Comparison of ENCODE assay signal across 28 cellular contexts in the genomic region with DNA sequence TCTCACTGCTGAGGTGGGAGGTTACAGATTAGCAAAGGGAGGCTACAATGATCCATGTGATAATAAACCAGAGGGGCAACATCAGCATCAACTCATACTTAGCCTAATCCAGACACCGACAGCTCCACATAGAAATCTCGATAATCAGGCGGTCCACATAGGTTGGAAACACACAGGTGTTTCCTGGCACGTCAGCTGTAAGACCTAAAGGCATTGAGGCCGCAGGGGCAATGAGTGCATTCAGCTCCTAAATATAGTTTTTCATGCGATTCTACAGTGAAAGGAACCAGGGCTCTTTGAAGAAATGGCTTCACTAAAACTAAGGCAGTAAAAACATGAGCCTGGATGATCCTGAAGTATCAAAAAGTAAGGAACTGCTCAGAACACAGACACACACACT.
"Had no signal": no experiment of that assay in that cellular context is flagged by ENCODE, and none has a peak within 500 bp of the region (broad histone marks: within the 10 kb centered on the region; RNA-seq: fewer than 3 reads in every experiment).

No MANE protein-coding gene starts in this region.

- ATAC-seq: activated T-cell treated with anti-CD3 and anti-CD28 coated beads, Interleukin-2, amount 50 U/mL, for 72 hours; foreskin keratinocyte; gastrocnemius medialis; heart left ventricle had no signal

- H3K4me1 ChIP-seq: foreskin keratinocyte, gastrocnemius medialis had no signal

- H3K27me3 ChIP-seq: brain microvascular endothelial cell, dorsolateral prefrontal cortex had no signal

- H3K36me3 ChIP-seq: brain microvascular endothelial cell, esophagus muscularis mucosa, gastrocnemius medialis, heart left ventricle had no signal

- H3K4me3 ChIP-seq: coronary artery, dorsolateral prefrontal cortex, esophagus muscularis mucosa, gastrocnemius medialis, heart left ventricle had no signal

- FAIRE-seq: astrocyte, bronchial epithelial cell had no signal

- H3K27ac ChIP-seq: brain microvascular endothelial cell, coronary artery, dorsolateral prefrontal cortex, esophagus muscularis mucosa, foreskin keratinocyte, gastrocnemius medialis, heart left ventricle had no signal

- H3K9me3 ChIP-seq: esophagus muscularis mucosa, gastrocnemius medialis, heart left ventricle had no signal

- DNase-seq: activated CD4-positive, alpha-beta memory T cell treated with anti-CD3 and anti-CD28 coated beads, Interleukin-2, amount 10 ng/mL, durations not matched to agents 7 days and 5 days; activated CD4-positive, alpha-beta T cell treated with anti-CD3 and anti-CD28 coated beads for 1 hour; activated CD4-positive, alpha-beta T cell treated with anti-CD3 and anti-CD28 coated beads for 4 hours; activated CD4-positive, alpha-beta T cell treated with anti-CD3 and anti-CD28 coated beads, Interleukin-2, amount 10 ng/mL, durations not matched to agents 7 days and 5 days; activated CD4-positive, alpha-beta T cell treated with anti-CD3 and anti-CD28 coated beads, Interleukin-2, amount 50 U/mL, for 4 hours; activated CD4-positive, CD25-positive, alpha-beta regulatory T cell; activated CD8-positive, alpha-beta memory T cell treated with anti-CD3 and anti-CD28 coated beads, Interleukin-2, amount 50 U/mL, for 48 hours; activated gamma-delta T cell treated with Interleukin-2 at 50 U/mL for 16 hours; activated naive CD4-positive, alpha-beta T cell treated with anti-CD3 and anti-CD28 coated beads, Interleukin-2, amount 50 U/mL, for 16 hours; activated naive CD4-positive, alpha-beta T cell treated with Interleukin-2 at 50 U/mL for 16 hours; activated T-cell treated with anti-CD3 and anti-CD28 coated beads for 4 hours; activated T-cell treated with anti-CD3 and anti-CD28 coated beads, Interleukin-2, amount 50 U/mL, for 24 hours; activated T-cell treated with anti-CD3 and anti-CD28 coated beads, Interleukin-2, amount 50 U/mL, for 72 hours; amniotic stem cell; anterior cingulate cortex; brain microvascular endothelial cell; dorsolateral prefrontal cortex; effector memory CD4-positive, alpha-beta T cell; endodermal cell; foreskin keratinocyte; gastrocnemius medialis; glutamatergic neuron; heart left ventricle; T-helper 2 cell had no signal
